Comparison of ENCODE assay signal across 9 cellular contexts in the genomic region with DNA sequence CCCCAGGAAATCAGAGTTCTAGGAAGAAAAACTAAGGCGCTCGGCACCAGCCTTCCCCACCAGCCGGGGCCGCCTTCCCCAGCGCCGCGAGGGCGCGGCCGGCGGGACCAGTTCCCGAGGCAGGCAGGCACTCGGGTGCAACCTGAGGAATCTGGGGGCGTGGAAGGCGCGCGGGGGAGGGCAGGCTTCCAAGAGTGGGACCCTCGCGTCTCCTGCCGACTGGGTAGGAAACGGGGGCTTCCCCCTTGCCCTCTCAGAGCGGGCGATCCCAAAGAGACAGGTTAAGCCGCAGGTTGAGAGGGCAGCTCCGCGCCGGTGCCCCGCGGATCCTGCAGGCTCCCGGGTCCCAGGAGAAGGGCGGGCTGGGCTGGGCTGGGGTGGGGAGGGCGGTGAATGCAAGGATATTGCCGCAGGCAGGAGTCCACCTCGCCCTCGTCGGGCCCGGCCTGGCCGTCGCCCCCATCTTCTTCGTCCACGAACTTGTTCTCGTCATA. TPM values are rescaled to one million over a fixed set of nuclear protein-coding genes. Genes with fewer than 3 reads are reported as not detected.
DNase-seq lines count a peak whose midpoint lies in the region; ATAC-seq and TF ChIP-seq lines count a peak whose summit lies in the region.
"Had no signal": no experiment of that assay in that cellular context is flagged by ENCODE, and none has a peak within 500 bp of the region (broad histone marks: within the 10 kb centered on the region; RNA-seq: fewer than 3 reads in every experiment).

No MANE protein-coding gene starts in this region.

- H3K27me3 Mint-ChIP-seq in activated CD8-positive, alpha-beta T cell treated with anti-CD3 and anti-CD28 coated beads, Interleukin-2, amount 10 ng/mL, durations not matched to agents 7 days and 5 days (ENCODE audit: low read depth), result peaks cover 11% of the 10 kb centered on the region

- POLR2A ChIA-PET in activated CD8-positive, alpha-beta T cell treated with anti-CD3 and anti-CD28 coated beads, Interleukin-2, amount 10 ng/mL, durations not matched to agents 7 days and 5 days (lab: Charles Lee), result interaction anchor here (1.0 to 3.4 kb wide), 3 partner anchors 9 to 19 kb away, joined by 3 to 29 read pairs (median 4); a partner anchor contains a TSS

- H3K4me3 ChIP-seq in HUES48 (ENCODE audit: low read depth, low read length) (peak overlapping the region; percentile 74), epithelial cell of esophagus (ENCODE audit: low read length) (peak overlapping the region; percentile 91), muscle layer of colon (ENCODE audit: low read depth in 1 of 2, low read length in 2 of 2) (peak overlapping the region; percentile 84 to 94), transverse colon (peak overlapping the region; percentile 86 to 98 (median 96))

- H3K27me3 ChIP-seq in HUES48 (ENCODE audit: control insufficient read depth, insufficient read depth, low read length), result peaks cover 18% of the 10 kb centered on the region
- no peaks in the 10 kb centered on the region for H3K27me3 ChIP-seq in muscle layer of colon (ENCODE audit: control insufficient read depth in 1 of 2, insufficient read depth in 2 of 2, low read length in 2 of 2)
- H3K27me3 ChIP-seq in transverse colon, result no peaks in the 10 kb centered on the region

- whole genome bisulfite sequencing in transverse colon (ENCODE audit: low coverage in 1 of 2), 2 donors, result 0% methylated on average over 40 of the region's 42 CpGs; no CpG with 5 or more reads in 1 of the 2 donors

- intact Hi-C loops in transverse colon (cut with DNase I; ENCODE audit: low total_unique reads), result loop anchor here (5.0 kb wide), 1 partner anchor 163 kb away; a partner anchor contains a TSS

- H3K27ac ChIP-seq in 22Rv1 (peak overlapping the region; percentile 89), HUES48 (ENCODE audit: low read depth, low read length) (peak overlapping the region; percentile 81), muscle layer of colon (ENCODE audit: low read depth, low read length) (peak overlapping the region; percentile 84), transverse colon (peak overlapping the region; percentile 94 to 99 (median 96))

- H3K36me3 Mint-ChIP-seq in activated CD8-positive, alpha-beta T cell treated with anti-CD3 and anti-CD28 coated beads, Interleukin-2, amount 10 ng/mL, durations not matched to agents 7 days and 5 days (ENCODE audit: low read depth), result peaks cover 37% of the 10 kb centered on the region

- H3K9me3 Mint-ChIP-seq in activated CD8-positive, alpha-beta T cell treated with anti-CD3 and anti-CD28 coated beads, Interleukin-2, amount 10 ng/mL, durations not matched to agents 7 days and 5 days (ENCODE audit: insufficient read depth), result no peaks in the 10 kb centered on the region

- ATAC-seq in GM19023 (IDR thresholded peaks at IDR 0.05; ENCODE audit: unreplicated experiment), result peak; percentile 9
- peak; percentile 7 for ATAC-seq in activated CD8-positive, alpha-beta T cell treated with anti-CD3 and anti-CD28 coated beads, Interleukin-2, amount 10 ng/mL, durations not matched to agents 7 days and 5 days

- no peak for TF ChIP-seq CTCF in 22Rv1 (IDR thresholded peaks at IDR 0.05)
- no peak for TF ChIP-seq CTCF in epithelial cell of esophagus (IDR thresholded peaks at IDR 0.05; ENCODE audit: insufficient read depth, low read depth, low read length, missing control alignments)
- TF ChIP-seq CTCF in transverse colon (IDR thresholded peaks at IDR 0.05), result no peak

- H3K9ac ChIP-seq in HUES48 (ENCODE audit: low read depth, low read length) (peak overlapping the region; percentile 64), muscle layer of colon (ENCODE audit: low read length) (peak overlapping the region; percentile 84)

- H3K9me3 ChIP-seq in HUES48 (ENCODE audit: control insufficient read depth, insufficient read depth, low read length), result no peaks in the 10 kb centered on the region
- no peaks in the 10 kb centered on the region for H3K9me3 ChIP-seq in muscle layer of colon (ENCODE audit: low read length)
- H3K9me3 ChIP-seq in transverse colon, result no peaks in the 10 kb centered on the region

- H3K4me1 ChIP-seq in HUES48 (ENCODE audit: control insufficient read depth, insufficient read depth, low read length) (peaks cover 22% of the 10 kb centered on the region), muscle layer of colon (ENCODE audit: insufficient read depth, low read length) (peaks cover 32% of the 10 kb centered on the region), transverse colon (peaks cover 9 to 53% (median 33%) of the 10 kb centered on the region in 4 donors)

- H3K4me1 Mint-ChIP-seq in activated CD8-positive, alpha-beta T cell treated with anti-CD3 and anti-CD28 coated beads, Interleukin-2, amount 10 ng/mL, durations not matched to agents 7 days and 5 days (ENCODE audit: low read depth), result peaks cover 36% of the 10 kb centered on the region

- no peak for TF ChIP-seq POLR2A in transverse colon (IDR thresholded peaks at IDR 0.05)

- in situ Hi-C loops in transverse colon (cut with MboI; ENCODE audit: low pct_ligation_motif_present in 1 of 4, low pct_unique_long_range_greater_than_20kb in 1 of 4, low sequenced_read_pairs in 3 of 4), result loop anchor here in 2 of 4 donors (10.0 to 25.0 kb wide), 2 partner anchors 160 to 173 kb away; a partner anchor contains a TSS

- peak overlapping the region; percentile 100 for H3K4me3 Mint-ChIP-seq in activated CD8-positive, alpha-beta T cell treated with anti-CD3 and anti-CD28 coated beads, Interleukin-2, amount 10 ng/mL, durations not matched to agents 7 days and 5 days

- TF ChIP-seq EP300 in transverse colon (IDR thresholded peaks at IDR 0.05; ENCODE audit: low read depth), result no peak

- CTCF ChIA-PET in activated CD8-positive, alpha-beta T cell treated with anti-CD3 and anti-CD28 coated beads, Interleukin-2, amount 10 ng/mL, durations not matched to agents 7 days and 5 days (lab: Charles Lee), result interaction anchor here (1.6 to 4.8 kb wide), 2 partner anchors 20 to 280 kb away, joined by 4 to 34 read pairs; no protein-coding TSS in a partner anchor

- H3K36me3 ChIP-seq in HUES48 (ENCODE audit: control insufficient read depth, insufficient read depth, low read length) (peaks cover 22% of the 10 kb centered on the region), muscle layer of colon (ENCODE audit: insufficient read depth, low read length) (peaks cover 15% of the 10 kb centered on the region), transverse colon (peaks cover 0 to 5% (median under 1%) of the 10 kb centered on the region in 4 donors)

- peak; percentile 33 for DNase-seq in activated CD8-positive, alpha-beta T cell treated with anti-CD3 and anti-CD28 coated beads, Interleukin-2, amount 10 ng/mL, durations not matched to agents 7 days and 5 days
- peak; percentile 39 for DNase-seq in epithelial cell of esophagus (ENCODE audit: low read depth)
- peak; percentile 51 for DNase-seq in transverse colon
- DNase-seq in medulla oblongata (ENCODE audit: extremely low spot score), result no peak

- H3K27ac Mint-ChIP-seq in activated CD8-positive, alpha-beta T cell treated with anti-CD3 and anti-CD28 coated beads, Interleukin-2, amount 10 ng/mL, durations not matched to agents 7 days and 5 days, result peak overlapping the region; percentile 99

RNA-seq across cellular contexts. Expression of a gene that starts 0.4 kb away (rescaled TPM):
- 100 to 1,000 TPM; 271 to 274 TPM for total RNA-seq in activated CD8-positive, alpha-beta T cell treated with anti-CD3 and anti-CD28 coated beads, Interleukin-2, amount 10 ng/mL, durations not matched to agents 7 days and 5 days
- total RNA-seq in transverse colon, result 100 to 1,000 TPM in 1 of 4 donors, 10 to 100 TPM in 3; 22.7 to 123 (median 74.1) TPM

RNA-seq across cellular contexts. Expression of a gene that starts 18.0 kb away (rescaled TPM):
- total RNA-seq in activated CD8-positive, alpha-beta T cell treated with anti-CD3 and anti-CD28 coated beads, Interleukin-2, amount 10 ng/mL, durations not matched to agents 7 days and 5 days, result not detected
- total RNA-seq in transverse colon, result under 1 TPM in 1 of 4 donors, not detected in 3; 0.14 TPM
- total RNA-seq: lung microvascular endothelial cell had no signal

RNA-seq across cellular contexts. Expression of a gene that starts 44.9 kb away (rescaled TPM):
- total RNA-seq in activated CD8-positive, alpha-beta T cell treated with anti-CD3 and anti-CD28 coated beads, Interleukin-2, amount 10 ng/mL, durations not matched to agents 7 days and 5 days, result 10 to 100 TPM in 1 of 2 experiments, 1 to 10 TPM in 1; 9.2 to 10.3 TPM
- total RNA-seq in transverse colon, result 10 to 100 TPM in 1 of 4 donors, 1 to 10 TPM in 3; 3.8 to 12.7 (median 5.6) TPM
- total RNA-seq: lung microvascular endothelial cell had no signal
